ENCODE assay signal across 27 cellular contexts in genomic region chr2:138601438-138602165, GRCh38.
A peak's percentile ranks its signal among the peaks of the same experiment; 100 is the strongest.
DNase-seq lines count a peak whose midpoint lies in the region; ATAC-seq and TF ChIP-seq lines count a peak whose summit lies in the region.
"Had no signal": no experiment of that assay in that cellular context is flagged by ENCODE, and none has a peak within 500 bp of the region (broad histone marks: within the 10 kb centered on the region; RNA-seq: fewer than 3 reads in every experiment).

No MANE protein-coding gene starts in this region.

- H3K4me1 ChIP-seq in SJCRH30 (peaks cover 20% of the 10 kb centered on the region), foreskin keratinocyte (peaks cover 15% of the 10 kb centered on the region)
- H3K4me1 ChIP-seq: esophagus squamous epithelium, gastroesophageal sphincter, pancreas, right atrium auricular region, uterus had no signal

- H3K9me3 ChIP-seq in SJCRH30 (replicated peaks) = no peaks in the 10 kb centered on the region
- H3K9me3 ChIP-seq: esophagus squamous epithelium, gastroesophageal sphincter, pancreas, right atrium auricular region, uterus had no signal

- ATAC-seq in foreskin keratinocyte = peak; percentile 73
- ATAC-seq in stimulated activated naive CD8-positive, alpha-beta T cell treated with anti-CD3 and anti-CD28 coated beads, Interleukin-15, Interleukin-2, amounts not matched to agents 100 U/mL and 50 U/mL, for 24 hours = no peak
- ATAC-seq in GM19324 (IDR thresholded peaks at IDR 0.05; ENCODE audit: low FRiP score, unreplicated experiment) = no peak
- ATAC-seq: activated CD8-positive, alpha-beta T cell treated with anti-CD3 and anti-CD28 coated beads, Interleukin-2, amount 10 ng/mL, durations not matched to agents 7 days and 5 days; gastroesophageal sphincter; pancreas; stimulated activated memory B cell treated with anti-CD40 and anti-IgM and Interleukin-4, amounts not matched to agents 10 μg/mL and 1 μg/mL and 100 μg/mL, for 72 hours had no signal

- H3K27ac ChIP-seq in SJCRH30 = peak overlapping the region; percentile 73
- no peak overlapping the region for H3K27ac ChIP-seq in foreskin keratinocyte
- H3K27ac ChIP-seq: esophagus squamous epithelium, gastroesophageal sphincter, GM23248, pancreas, right atrium auricular region, uterus had no signal

- H3K4me3 ChIP-seq in SJCRH30 (no peak overlapping the region), skeletal muscle cell (ENCODE audit: low read depth, low read length) (no peak overlapping the region)
- H3K4me3 ChIP-seq: esophagus squamous epithelium, gastroesophageal sphincter, GM23248, pancreas, right atrium auricular region, uterus had no signal

- H3K36me3 ChIP-seq in SJCRH30 = no peaks in the 10 kb centered on the region
- H3K36me3 ChIP-seq: pancreas, right atrium auricular region, uterus had no signal

- H3K27me3 ChIP-seq in SJCRH30 (no peaks in the 10 kb centered on the region), foreskin keratinocyte (no peaks in the 10 kb centered on the region)
- H3K27me3 ChIP-seq: esophagus squamous epithelium, gastroesophageal sphincter, pancreas, right atrium auricular region, uterus had no signal

- TF ChIP-seq CTCF in foreskin keratinocyte (conservative IDR thresholded peaks at IDR 0.05) = no peak

- DNase-seq in NCI-H2171 treated with DMSO at 0.1 percent for 48 hours (lab: John Stamatoyannopoulos, UW) (peak; percentile 24), NCI-H2171 (lab: John Stamatoyannopoulos, UW) (no peak), SJCRH30 (peak in 1 of 2 experiments; percentile 7), foreskin keratinocyte (no peak), skeletal muscle cell (ENCODE audit: low read depth) (peak; percentile 15), NCI-H2196 treated with DMSO at 0.1 percent for 48 hours (lab: John Stamatoyannopoulos, UW; ENCODE audit: unreplicated experiment) (no peak)
- no peak for DNase-seq in stimulated activated naive CD8-positive, alpha-beta T cell treated with anti-CD3 and anti-CD28 coated beads, Interleukin-15, Interleukin-2, amounts not matched to agents 100 U/mL and 50 U/mL, for 24 hours
- DNase-seq: 8988T; activated CD8-positive, alpha-beta T cell treated with anti-CD3 and anti-CD28 coated beads, Interleukin-2, amount 10 ng/mL, durations not matched to agents 7 days and 5 days; AML-193; anterior cingulate cortex; caudate nucleus; CD4-positive, alpha-beta memory T cell; endodermal cell; esophagus squamous epithelium; hippocampal formation; midbrain; natural killer cell; NCI-H774; pancreas; stimulated activated CD4-positive, alpha-beta T cell treated with anti-CD3 and anti-CD28 coated beads, Interleukin-4, amount 100 ng/mL, for 24 hours; uterus had no signal

Comparison
In these comparisons a context has a peak if more than half of its experiments do, and no peak if none do; other contexts are left out.
1. DNase-seq: peak in NCI-H2171 treated with DMSO at 0.1 percent for 48 hours (single experiment) and skeletal muscle cell (single experiment); none in NCI-H2171 (single experiment), foreskin keratinocyte (0 of 2), stimulated activated naive CD8-positive, alpha-beta T cell treated with anti-CD3 and anti-CD28 coated beads, Interleukin-15, Interleukin-2, amounts not matched to agents 100 U/mL and 50 U/mL, for 24 hours (single experiment) and NCI-H2196 treated with DMSO at 0.1 percent for 48 hours (single experiment).